ENCODE assay signal across 8 cellular contexts in the genomic region with DNA sequence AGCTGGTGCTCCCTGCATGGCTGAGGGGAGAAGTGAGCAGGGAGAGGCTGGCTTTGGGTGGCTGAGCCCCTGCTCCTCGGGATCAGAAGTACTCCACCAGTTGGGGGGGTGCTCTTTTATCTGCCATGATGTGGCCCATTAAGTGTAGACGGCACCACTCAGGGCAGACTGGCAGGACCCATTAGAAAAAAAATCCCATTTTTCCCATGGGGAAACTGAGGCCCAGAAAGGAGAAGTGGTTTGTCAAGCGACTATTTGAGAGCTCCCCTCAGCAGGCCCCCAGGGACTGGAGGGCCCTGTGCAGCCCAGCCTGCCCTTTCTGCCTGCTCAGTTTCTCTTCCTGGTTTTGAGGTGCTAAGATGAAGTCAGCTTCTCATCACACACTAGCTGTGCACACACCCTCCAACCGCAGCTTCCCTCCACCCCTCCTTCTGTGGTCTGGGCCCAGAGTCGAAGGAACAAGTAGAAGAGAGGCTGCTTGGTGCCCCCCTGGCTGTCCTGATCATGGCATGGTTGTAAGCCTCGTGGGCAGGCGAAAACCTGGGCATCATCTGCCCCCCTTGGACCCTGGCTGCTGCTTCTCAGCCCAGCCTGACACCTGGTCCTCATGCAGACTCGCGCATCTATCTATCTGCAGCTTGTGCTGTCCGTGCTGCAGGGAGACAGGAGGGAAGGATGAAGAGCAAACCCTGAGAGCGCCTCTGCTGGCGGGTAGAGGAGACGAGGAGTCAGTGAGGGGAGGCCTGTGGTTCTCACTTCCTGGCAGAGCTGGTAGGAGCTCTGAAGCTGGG. TPM values are rescaled to one million over a fixed set of nuclear protein-coding genes. Genes with fewer than 3 reads are reported as not detected.
DNase-seq lines count a peak whose midpoint lies in the region; ATAC-seq, FAIRE-seq and TF ChIP-seq lines count a peak whose summit lies in the region.

No MANE protein-coding gene starts in this region.

- no peaks in the 10 kb centered on the region for H3K9me3 ChIP-seq in AG04450 (ENCODE audit: control insufficient read depth, insufficient read depth, low read length)

- POLR2A ChIA-PET in AG04450 (lab: Yijun Ruan, JAX), result interaction anchor here (0.6 kb wide), 1 partner anchor 71 kb away, joined by 7 read pairs; no protein-coding TSS in a partner anchor

- no peak for FAIRE-seq in urothelium cell line (lab: Jason Lieb, UNC)

- DNase-seq in AG04450 (ENCODE audit: low read depth, low spot score) (peak; percentile 37), RPMI7951 (ENCODE audit: low read depth) (peak; percentile 68), fibroblast of villous mesenchyme (ENCODE audit: low read depth) (peak; percentile 66), pons (ENCODE audit: low spot score) (peak; percentile 90), urothelium cell line (ENCODE audit: low spot score) (peak; percentile 37)
- peak; percentile 85 for DNase-seq in activated T-helper 9 cell treated with anti-CD3 and anti-CD28 coated beads, Interleukin-2, amount 50 U/mL, for 16 hours (ENCODE audit: low read depth)

- CTCF ChIA-PET in AG04450 (lab: Charles Lee), result interaction anchor here (0.6 to 2.7 kb wide), 13 partner anchors 9 to 436 kb away, joined by 3 to 16 read pairs (median 4); no protein-coding TSS in a partner anchor

- H3K4me3 ChIP-seq in AG04450 (ENCODE audit: low read depth, low read length) (no peak overlapping the region), fibroblast of villous mesenchyme (ENCODE audit: low read depth, low read length) (no peak overlapping the region)

- ATAC-seq in GM18873 (IDR thresholded peaks at IDR 0.05; ENCODE audit: low FRiP score, unreplicated experiment) (peak; percentile 40), HG03108 (IDR thresholded peaks at IDR 0.05; ENCODE audit: unreplicated experiment) (peak; percentile 30)

- peak overlapping the region; percentile 47 for H3K27ac ChIP-seq in AG04450 (ENCODE audit: low read depth, low read length)

- TF ChIP-seq CTCF in AG04450 (IDR thresholded peaks at IDR 0.05; ENCODE audit: low read depth, low read length) (peak; percentile 71), fibroblast of villous mesenchyme (IDR thresholded peaks at IDR 0.05; ENCODE audit: insufficient read depth, low read depth, low read length) (peak; percentile 65)

- no peaks in the 10 kb centered on the region for H3K27me3 ChIP-seq in AG04450 (ENCODE audit: control insufficient read depth, insufficient read depth, low read length)

RNA-seq across cellular contexts. Expression of a gene that starts 5.6 kb away (rescaled TPM):
- polyA plus RNA-seq in AG04450 (2011; rRNA removed), result 17.2 and 25.1 TPM in 2 replicates
- polyA minus RNA-seq in AG04450 (2011; rRNA and poly(A)+ RNA removed), result 31.2 and 46.0 TPM in 2 replicates
- total RNA-seq in RPMI7951 (2014; rRNA removed; shearing (Covaris generic)), result 21.4 and 24.6 TPM in 2 replicates
- 32.2 and 33.2 TPM in 2 replicates for total RNA-seq in fibroblast of villous mesenchyme

RNA-seq across cellular contexts. Expression of a gene that starts 25.2 kb away (rescaled TPM):
- polyA plus RNA-seq in AG04450 (2011; rRNA removed), result not detected in 2 replicates
- not detected in 2 replicates for polyA minus RNA-seq in AG04450 (2011; rRNA and poly(A)+ RNA removed)
- not detected in 2 replicates for total RNA-seq in RPMI7951 (2014; rRNA removed; shearing (Covaris generic))
- total RNA-seq in fibroblast of villous mesenchyme, result not detected in 2 replicates

RNA-seq across cellular contexts. Expression of a gene that starts 38.8 kb away (rescaled TPM):
- polyA plus RNA-seq in AG04450 (2011; rRNA removed), result not detected in 2 replicates
- not detected in 2 replicates for polyA minus RNA-seq in AG04450 (2011; rRNA and poly(A)+ RNA removed)
- total RNA-seq in RPMI7951 (2014; rRNA removed; shearing (Covaris generic)), result not detected in 2 replicates
- not detected in 2 replicates for total RNA-seq in fibroblast of villous mesenchyme

RNA-seq across cellular contexts. Expression of a gene that starts 39.0 kb away (rescaled TPM):
- polyA plus RNA-seq in AG04450 (2011; rRNA removed), result not detected in 2 replicates
- polyA minus RNA-seq in AG04450 (2011; rRNA and poly(A)+ RNA removed), result not detected in 2 replicates
- total RNA-seq in RPMI7951 (2014; rRNA removed; shearing (Covaris generic)), result not detected in 2 replicates
- total RNA-seq in fibroblast of villous mesenchyme, result not detected in 2 replicates

RNA-seq across cellular contexts. Expression of a gene that starts 55.5 kb away (rescaled TPM):
- polyA plus RNA-seq in AG04450 (2011; rRNA removed), result 14.2 and 18.6 TPM in 2 replicates
- 14.3 and 15.2 TPM in 2 replicates for polyA minus RNA-seq in AG04450 (2011; rRNA and poly(A)+ RNA removed)
- total RNA-seq in RPMI7951 (2014; rRNA removed; shearing (Covaris generic)), result 14.3 and 15.1 TPM in 2 replicates
- total RNA-seq in fibroblast of villous mesenchyme, result 15.5 and 17.3 TPM in 2 replicates

Comparison
In these comparisons a context has a peak if more than half of its experiments do, and no peak if none do; other contexts are left out.
1. DNase-seq: peak in every context shown above with its lines; median percentile 90 in pons; 85 in activated T-helper 9 cell treated with anti-CD3 and anti-CD28 coated beads, Interleukin-2, amount 50 U/mL, for 16 hours; 68 in RPMI7951; 66 in fibroblast of villous mesenchyme; 37 in AG04450; 37 in urothelium cell line.